ENCODE assay signal across 30 cellular contexts in the genomic region with DNA sequence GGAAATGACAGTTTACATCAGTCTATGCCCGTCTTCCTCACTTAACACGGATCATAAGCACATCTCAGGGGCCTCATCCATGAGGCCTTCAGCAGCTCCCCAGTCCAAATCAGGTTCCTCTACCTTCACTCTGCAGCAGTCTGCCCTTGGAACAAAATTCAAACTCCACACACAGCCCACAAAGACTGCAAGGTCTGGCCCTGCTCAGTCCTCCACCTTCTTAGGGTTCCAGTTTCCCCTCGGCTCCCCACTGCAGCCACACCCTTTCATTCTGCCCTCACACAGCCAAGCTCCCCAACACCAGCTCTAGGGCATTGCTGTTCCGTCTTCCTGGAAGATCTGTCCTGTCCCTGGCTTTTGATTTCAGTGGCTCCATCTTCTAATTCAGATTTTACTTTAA.
"Had no signal": no experiment of that assay in that cellular context is flagged by ENCODE, and none has a peak within 500 bp of the region (broad histone marks: within the 10 kb centered on the region; RNA-seq: fewer than 3 reads in every experiment).

No MANE protein-coding gene starts in this region.

- H3K9ac ChIP-seq: neural progenitor cell had no signal

- H3K27me3 ChIP-seq: neural progenitor cell, pancreas, right lobe of liver, spleen, testis, transverse colon, upper lobe of right lung, uterus had no signal

- H3K4me3 Mint-ChIP-seq: naive B cell; naive thymus-derived CD8-positive, alpha-beta T cell; natural killer cell treated with Interleukin-12 subunit alpha and Interleukin-12 subunit beta and Interleukin-15 and Interleukin-18, amount 100 ng/mL, for 72 hours; neural progenitor cell; stimulated activated memory B cell treated with anti-CD40 and anti-IgM and Interleukin-4, amounts not matched to agents 10 μg/mL and 1 μg/mL and 100 μg/mL, for 72 hours; stimulated activated naive CD8-positive, alpha-beta T cell treated with anti-CD3 and anti-CD28 coated beads, Interleukin-15, amount 100 ng/mL, for 72 hours; type B pancreatic cell had no signal

- H3K27ac Mint-ChIP-seq: naive thymus-derived CD8-positive, alpha-beta T cell; natural killer cell treated with Interleukin-12 subunit alpha and Interleukin-12 subunit beta and Interleukin-15 and Interleukin-18, amount 100 ng/mL, for 72 hours; neural progenitor cell; progenitor cell of endocrine pancreas; stimulated activated memory B cell treated with anti-CD40 and anti-IgM and Interleukin-4, amounts not matched to agents 10 μg/mL and 1 μg/mL and 100 μg/mL, for 72 hours; stimulated activated naive CD8-positive, alpha-beta T cell treated with anti-CD3 and anti-CD28 coated beads, Interleukin-15, amount 100 ng/mL, for 72 hours; type B pancreatic cell had no signal

- H3K9me3 Mint-ChIP-seq: natural killer cell treated with Interleukin-12 subunit alpha and Interleukin-12 subunit beta and Interleukin-15 and Interleukin-18, amount 100 ng/mL, for 72 hours; stimulated activated naive CD8-positive, alpha-beta T cell treated with anti-CD3 and anti-CD28 coated beads, Interleukin-15, amount 100 ng/mL, for 72 hours; type B pancreatic cell had no signal

- DNase-seq: naive B cell; naive thymus-derived CD8-positive, alpha-beta T cell; occipital lobe; pancreas; psoas muscle; right cardiac atrium; spleen; stimulated activated CD4-positive, alpha-beta T cell treated with anti-CD3 and anti-CD28 coated beads, Interleukin-12 subunit alpha, Interleukin-12 subunit beta, amount 100 ng/mL, for 4 hours; stimulated activated CD4-positive, alpha-beta T cell treated with anti-CD3 and anti-CD28 coated beads, Interleukin-1b, Interleukin-23, amount 100 ng/mL, for 48 hours; stimulated activated CD4-positive, alpha-beta T cell treated with anti-CD3 and anti-CD28 coated beads, Interleukin-4, amount 100 ng/mL, for 1 hour; stimulated activated CD4-positive, alpha-beta T cell treated with anti-CD3 and anti-CD28 coated beads, Interleukin-4, amount 100 ng/mL, for 4 hours; stimulated activated CD8-positive, alpha-beta memory T cell treated with anti-CD3 and anti-CD28 coated beads, Interleukin-4, amount 100 ng/mL, for 48 hours; stimulated activated naive CD4-positive, alpha-beta T cell; stimulated activated naive CD8-positive, alpha-beta T cell treated with anti-CD3 and anti-CD28 coated beads, Interleukin-15, amount 100 ng/mL, for 72 hours; stimulated activated naive CD8-positive, alpha-beta T cell treated with anti-CD3 and anti-CD28 coated beads, Interleukin-15, Interleukin-2, amounts not matched to agents 100 U/mL and 50 U/mL, for 24 hours; substantia nigra; testis; transverse colon; upper lobe of right lung; uterus had no signal

- H2AFZ ChIP-seq: neural progenitor cell had no signal

- H3K4me2 ChIP-seq: neural progenitor cell, smooth muscle cell had no signal

- H3K36me3 ChIP-seq: neural progenitor cell, pancreas, right lobe of liver, spleen, suprapubic skin, tibial artery, transverse colon, upper lobe of right lung, uterus had no signal

- H3K27me3 Mint-ChIP-seq: naive thymus-derived CD8-positive, alpha-beta T cell; stimulated activated naive CD8-positive, alpha-beta T cell treated with anti-CD3 and anti-CD28 coated beads, Interleukin-15, amount 100 ng/mL, for 72 hours had no signal

- FAIRE-seq: pancreas had no signal

- ATAC-seq: naive thymus-derived CD8-positive, alpha-beta T cell; natural killer cell treated with Interleukin-12 subunit alpha and Interleukin-12 subunit beta and Interleukin-15 and Interleukin-18, amount 100 ng/mL, for 72 hours; pancreas; psoas muscle; right cardiac atrium; right lobe of liver; stimulated activated memory B cell treated with anti-CD40 and anti-IgM and Interleukin-4, amounts not matched to agents 10 μg/mL and 1 μg/mL and 100 μg/mL, for 72 hours; stimulated activated naive CD8-positive, alpha-beta T cell treated with anti-CD3 and anti-CD28 coated beads, Interleukin-15, amount 100 ng/mL, for 72 hours; stimulated activated naive CD8-positive, alpha-beta T cell treated with anti-CD3 and anti-CD28 coated beads, Interleukin-15, Interleukin-2, amounts not matched to agents 100 U/mL and 50 U/mL, for 24 hours; upper lobe of right lung had no signal

- H3K36me3 Mint-ChIP-seq: naive thymus-derived CD8-positive, alpha-beta T cell; natural killer cell treated with Interleukin-12 subunit alpha and Interleukin-12 subunit beta and Interleukin-15 and Interleukin-18, amount 100 ng/mL, for 72 hours; neural progenitor cell; stimulated activated memory B cell treated with anti-CD40 and anti-IgM and Interleukin-4, amounts not matched to agents 10 μg/mL and 1 μg/mL and 100 μg/mL, for 72 hours; type B pancreatic cell had no signal

- H3K4me3 ChIP-seq: neural progenitor cell, pancreas, psoas muscle, right lobe of liver, skin epidermis, smooth muscle cell, spleen, suprapubic skin, testis, tibial artery, transverse colon, upper lobe of right lung, uterus had no signal

- H3K4me1 ChIP-seq: neural progenitor cell, pancreas, psoas muscle, right lobe of liver, spleen, suprapubic skin, testis, tibial artery, transverse colon, upper lobe of right lung, uterus had no signal

- H3K27ac ChIP-seq: neural progenitor cell, pancreas, psoas muscle, right lobe of liver, skin epidermis, spleen, suprapubic skin, testis, tibial artery, transverse colon, upper lobe of right lung, uterus had no signal

- H3K9me3 ChIP-seq: pancreas, psoas muscle, right lobe of liver, spleen, suprapubic skin, testis, tibial artery, transverse colon, upper lobe of right lung, uterus had no signal

- H3K4me1 Mint-ChIP-seq: naive thymus-derived CD8-positive, alpha-beta T cell; stimulated activated memory B cell treated with anti-CD40 and anti-IgM and Interleukin-4, amounts not matched to agents 10 μg/mL and 1 μg/mL and 100 μg/mL, for 72 hours; stimulated activated naive CD8-positive, alpha-beta T cell treated with anti-CD3 and anti-CD28 coated beads, Interleukin-15, amount 100 ng/mL, for 72 hours had no signal
